ENCODE assay signal across 9 cellular contexts in genomic region chr12:113247123-113248045, GRCh38. TPM values are rescaled to one million over a fixed set of nuclear protein-coding genes. Genes with fewer than 3 reads are reported as not detected.
DNase-seq lines count a peak whose midpoint lies in the region; ATAC-seq and TF ChIP-seq lines count a peak whose summit lies in the region.
"Had no signal": no experiment of that assay in that cellular context is flagged by ENCODE, and none has a peak within 500 bp of the region (broad histone marks: within the 10 kb centered on the region; RNA-seq: fewer than 3 reads in every experiment).

No MANE protein-coding gene starts in this region.

- peaks cover 0 to 1% (median 0%) of the 10 kb centered on the region in 4 donors for H3K9me3 ChIP-seq in Peyer's patch
- no peaks in the 10 kb centered on the region for H3K9me3 ChIP-seq in prostate gland

- peaks cover 4% of the 10 kb centered on the region for H3K4me1 Mint-ChIP-seq in activated T-helper 17 cell treated with anti-CD3 and anti-CD28 coated beads, Interleukin-2, amount 50 U/mL, for 72 hours

- H3K27ac ChIP-seq in Peyer's patch (peak overlapping the region; percentile 63 to 97 (median 82)), prostate gland (peak overlapping the region; percentile 86 to 91)

- peak; percentile 87 for DNase-seq in Daoy (ENCODE audit: low read depth)
- DNase-seq in Peyer's patch: no peak
- DNase-seq in epithelial cell of esophagus (ENCODE audit: low read depth): peak; percentile 70
- DNase-seq in prostate gland (ENCODE audit: low spot score): no peak
- DNase-seq in omental fat pad (ENCODE audit: low spot score): no peak
- DNase-seq in NCI-H82 (lab: John Stamatoyannopoulos, UW): no peak
- DNase-seq in erythroblast (lab: John Stamatoyannopoulos, UW): no peak
- DNase-seq: NCI-H226 had no signal

- no peak for ATAC-seq in omental fat pad (ENCODE audit: low FRiP score)
- ATAC-seq in activated T-helper 17 cell treated with anti-CD3 and anti-CD28 coated beads, Interleukin-2, amount 50 U/mL, for 72 hours (replicated peaks): no peak

- H3K4me3 Mint-ChIP-seq in activated T-helper 17 cell treated with anti-CD3 and anti-CD28 coated beads, Interleukin-2, amount 50 U/mL, for 72 hours: no peak overlapping the region

- H3K27me3 ChIP-seq in Peyer's patch: no peaks in the 10 kb centered on the region
- H3K27me3 ChIP-seq in prostate gland (replicated peaks; ENCODE audit: insufficient read depth): no peaks in the 10 kb centered on the region

- H3K4me3 ChIP-seq in Peyer's patch: peak overlapping the region in 2 of 4 donors; percentile 11 to 27
- no peak overlapping the region for H3K4me3 ChIP-seq in epithelial cell of esophagus (ENCODE audit: low read length)
- H3K4me3 ChIP-seq in prostate gland: no peak overlapping the region

- H3K9me3 Mint-ChIP-seq in activated T-helper 17 cell treated with anti-CD3 and anti-CD28 coated beads, Interleukin-2, amount 50 U/mL, for 72 hours: no peaks in the 10 kb centered on the region

- H3K4me1 ChIP-seq in Peyer's patch: peaks cover 0 to 52% (median 16%) of the 10 kb centered on the region in 4 donors
- peaks cover 29% of the 10 kb centered on the region for H3K4me1 ChIP-seq in prostate gland (replicated peaks)

- intact Hi-C loops in prostate gland (cut with DNase I): no loop called here

- peaks cover 0 to 39% (median 0%) of the 10 kb centered on the region in 3 donors for H3K36me3 ChIP-seq in Peyer's patch
- no peaks in the 10 kb centered on the region for H3K36me3 ChIP-seq in prostate gland

- H3K27me3 Mint-ChIP-seq in activated T-helper 17 cell treated with anti-CD3 and anti-CD28 coated beads, Interleukin-2, amount 50 U/mL, for 72 hours: no peaks in the 10 kb centered on the region

- 87% methylated on average over 21 of the region's 21 CpGs for WGBS in prostate gland

- H3K36me3 Mint-ChIP-seq in activated T-helper 17 cell treated with anti-CD3 and anti-CD28 coated beads, Interleukin-2, amount 50 U/mL, for 72 hours (ENCODE audit: low read depth): peaks cover 47% of the 10 kb centered on the region

- H3K27ac Mint-ChIP-seq in activated T-helper 17 cell treated with anti-CD3 and anti-CD28 coated beads, Interleukin-2, amount 50 U/mL, for 72 hours: no peak overlapping the region

- TF ChIP-seq POLR2A in Peyer's patch (IDR thresholded peaks at IDR 0.05): no peak
- no peak for TF ChIP-seq POLR2A in prostate gland (IDR thresholded peaks at IDR 0.05)
- no peak for TF ChIP-seq POLR2A in erythroblast (IDR thresholded peaks at IDR 0.05; ENCODE audit: low read length)

- TF ChIP-seq CTCF in Peyer's patch (IDR thresholded peaks at IDR 0.05) (no peak), epithelial cell of esophagus (IDR thresholded peaks at IDR 0.05; ENCODE audit: insufficient read depth, low read depth, low read length, missing control alignments) (no peak), prostate gland (IDR thresholded peaks at IDR 0.05) (no peak), omental fat pad (IDR thresholded peaks at IDR 0.05) (no peak)

RNA-seq across cellular contexts. Expression of gene TPCN1, which starts 26.1 kb away (rescaled TPM):
- total RNA-seq in Daoy (2014; rRNA removed; shearing (Covaris generic)): 8.5 and 10.4 TPM in 2 replicates
- total RNA-seq in Peyer's patch (100 to 1,000 TPM in 3 of 4 donors, 10 to 100 TPM in 1; 66.7 to 199 (median 112) TPM), prostate gland (10 to 100 TPM; 52.6 to 65.3 TPM), omental fat pad (10 to 100 TPM; 29.4 to 52.0 (median 33.5) TPM)
- 10 to 100 TPM; 29.4 to 67.7 TPM for total RNA-seq in activated T-helper 17 cell treated with anti-CD3 and anti-CD28 coated beads, Interleukin-2, amount 50 U/mL, for 72 hours

Comparison
In these comparisons a context has a peak if more than half of its experiments do, and no peak if none do; other contexts are left out.
1. DNase-seq: peak in Daoy (single experiment) and epithelial cell of esophagus (single experiment); none in Peyer's patch (0 of 3), prostate gland (single experiment), omental fat pad (single experiment), NCI-H82 (single experiment) and erythroblast (0 of 2).